7 cellular contexts compared by ENCODE assay signal in the genomic region with DNA sequence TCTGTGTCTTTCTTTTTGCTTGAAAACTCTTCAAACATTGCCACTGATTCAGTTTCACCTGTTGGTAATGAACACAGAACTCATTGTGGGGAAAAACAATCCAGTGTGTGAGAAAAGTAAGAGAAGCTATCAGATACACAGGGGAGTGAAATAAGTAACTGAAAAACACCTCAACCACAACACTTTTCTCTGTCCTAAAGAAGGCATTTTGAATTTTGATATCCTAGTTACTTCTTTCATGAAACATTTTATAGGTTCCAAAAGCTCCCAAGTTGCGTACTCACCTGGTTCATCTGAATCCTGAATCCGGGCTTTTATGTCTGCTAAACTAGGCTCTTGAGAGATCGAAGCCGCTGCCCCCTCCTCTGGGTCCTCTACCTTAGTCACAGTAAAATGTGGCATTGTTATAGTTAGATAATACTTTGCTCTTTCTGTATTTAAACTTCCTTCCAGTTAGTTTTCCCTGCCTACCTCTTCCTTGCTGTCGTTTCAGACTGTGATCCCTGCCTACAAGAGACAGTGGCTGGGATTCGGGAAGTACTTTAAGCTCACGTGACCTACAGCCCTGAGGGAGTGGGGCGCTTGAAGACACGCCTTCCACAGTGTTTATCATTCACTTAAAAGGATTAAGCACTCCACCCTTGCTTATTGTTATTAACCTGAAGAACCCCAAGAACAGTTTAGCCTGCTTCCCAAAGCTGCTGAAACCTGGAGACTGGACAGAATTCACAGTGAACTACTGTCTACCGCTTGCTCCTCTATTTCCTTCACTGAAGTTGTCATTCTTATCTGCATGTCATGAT. TPM values are rescaled to one million over a fixed set of nuclear protein-coding genes. Genes with fewer than 3 reads are reported as not detected.
DNase-seq lines count a peak whose midpoint lies in the region; ATAC-seq, FAIRE-seq and TF ChIP-seq lines count a peak whose summit lies in the region.

No MANE protein-coding gene starts in this region.

- TF ChIP-seq CTCF in endothelial cell of umbilical vein (IDR thresholded peaks at IDR 0.05; ENCODE audit: extremely low read depth in 1 of 2, insufficient read depth in 1 of 2, low read depth in 1 of 2, low read length in 2 of 2) (no peak), upper lobe of left lung (IDR thresholded peaks at IDR 0.05) (no peak)

- FAIRE-seq in endothelial cell of umbilical vein (lab: Jason Lieb, UNC), result peak; percentile 12

- peaks cover 5% of the 10 kb centered on the region for H3K36me3 Mint-ChIP-seq in IgD-negative memory B cell

- dilution Hi-C loops in endothelial cell of umbilical vein (cut with MboI; ENCODE audit: extremely low pct_ligation_motif_present, low sequenced_read_pairs), result no loop called here

- H4K20me1 ChIP-seq in endothelial cell of umbilical vein (replicated peaks; ENCODE audit: control insufficient read depth, extremely low read depth, insufficient read depth, low read length), result no peaks in the 10 kb centered on the region

- peaks cover 42 to 48% (median 43%) of the 10 kb centered on the region in 3 donors for H3K4me1 Mint-ChIP-seq in IgD-negative memory B cell

- TF ChIP-seq POLR2A in endothelial cell of umbilical vein (IDR thresholded peaks at IDR 0.05; ENCODE audit: low read depth, low read length), result no peak
- peak in 3 of 4 donors; percentile 37 to 77 (median 74) for TF ChIP-seq POLR2A in upper lobe of left lung (IDR thresholded peaks at IDR 0.05)

- H3K4me3 ChIP-seq in endothelial cell of umbilical vein (replicated peaks in 1 of 3; ENCODE audit: insufficient read depth in 1 of 3, low read depth in 1 of 3, low read length in 3 of 3) (peak overlapping the region; percentile 55 to 86 (median 65)), mesendoderm (ENCODE audit: low read length) (peak overlapping the region; percentile 18), upper lobe of left lung (peak overlapping the region; percentile 39 to 58 (median 44))

- peak overlapping the region; percentile 89 for H2AFZ ChIP-seq in endothelial cell of umbilical vein (ENCODE audit: low read depth, low read length)

- H4K5ac ChIP-seq in mesendoderm (ENCODE audit: low read length), result no peak overlapping the region

- no peaks in the 10 kb centered on the region for H3K27me3 Mint-ChIP-seq in IgD-negative memory B cell

- no peak overlapping the region for H3K23ac ChIP-seq in mesendoderm (ENCODE audit: low read length)

- H3K9me3 ChIP-seq in ES-I3 (ENCODE audit: control insufficient read depth, insufficient read depth, low read length) (no peaks in the 10 kb centered on the region), endothelial cell of umbilical vein (replicated peaks; ENCODE audit: control insufficient read depth, insufficient read depth, low read length) (no peaks in the 10 kb centered on the region), upper lobe of left lung (no peaks in the 10 kb centered on the region)

- POLR2A ChIA-PET in endothelial cell of umbilical vein (lab: Charles Lee), result no interaction called here

- H3K4me2 ChIP-seq in endothelial cell of umbilical vein (ENCODE audit: insufficient read depth, low read length), result peak overlapping the region; percentile 95
- peak overlapping the region; percentile 58 for H3K4me2 ChIP-seq in mesendoderm (ENCODE audit: low read length)

- H3K9ac ChIP-seq in ES-I3 (ENCODE audit: low read depth, low read length) (peak overlapping the region; percentile 53), endothelial cell of umbilical vein (replicated peaks; ENCODE audit: extremely low read depth, insufficient read depth, low read length) (peak overlapping the region; percentile 70), mesendoderm (ENCODE audit: low read length) (peak overlapping the region; percentile 60)

- no peaks in the 10 kb centered on the region for H3K27me3 ChIP-seq in endothelial cell of umbilical vein (ENCODE audit: control insufficient read depth in 2 of 2, insufficient read depth in 2 of 2, low read length in 2 of 2)
- H3K27me3 ChIP-seq in mesendoderm (ENCODE audit: insufficient read depth, low read length, poor library complexity), result no peaks in the 10 kb centered on the region
- no peaks in the 10 kb centered on the region for H3K27me3 ChIP-seq in upper lobe of left lung

- H2BK120ac ChIP-seq in mesendoderm (ENCODE audit: low read depth, low read length), result no peak overlapping the region

- no peaks in the 10 kb centered on the region for H3K4me1 ChIP-seq in ES-I3 (ENCODE audit: insufficient read depth, low read length)
- peaks cover 12% of the 10 kb centered on the region for H3K4me1 ChIP-seq in endothelial cell of umbilical vein (ENCODE audit: control insufficient read depth, extremely low read depth, insufficient read depth, low read length)
- H3K4me1 ChIP-seq in mesendoderm (ENCODE audit: control insufficient read depth, low read depth, low read length), result no peaks in the 10 kb centered on the region
- peaks cover 16 to 28% (median 18%) of the 10 kb centered on the region in 4 donors for H3K4me1 ChIP-seq in upper lobe of left lung

- H4K8ac ChIP-seq in mesendoderm (ENCODE audit: low read depth, low read length), result no peak overlapping the region

- ATAC-seq in GM21423 (IDR thresholded peaks at IDR 0.05; ENCODE audit: unreplicated experiment) (peak; percentile 70), upper lobe of left lung (ENCODE audit: low FRiP score in 2 of 2) (peak; percentile 93 to 98)

- H3K9me3 Mint-ChIP-seq in IgD-negative memory B cell, result no peaks in the 10 kb centered on the region

- H3K79me1 ChIP-seq in mesendoderm (ENCODE audit: low read length), result no peaks in the 10 kb centered on the region

- H3K79me2 ChIP-seq in endothelial cell of umbilical vein (ENCODE audit: control insufficient read depth, insufficient read depth, low read length) (no peaks in the 10 kb centered on the region), mesendoderm (ENCODE audit: control insufficient read depth, insufficient read depth, low read length) (no peaks in the 10 kb centered on the region)

- no CpG with 5 or more reads among the region's 10 CpGs for WGBS in mesendoderm (ENCODE audit: extremely low coverage, insufficient coverage, low lambda C conversion rate)
- WGBS in upper lobe of left lung, 2 donors, result 3% methylated on average over 10 of the region's 10 CpGs

- no peak overlapping the region for H2BK15ac ChIP-seq in mesendoderm (replicated peaks; ENCODE audit: low read depth)

- intact Hi-C loops in endothelial cell of umbilical vein (cut with micrococcal nuclease), result no loop called here

- H3K56ac ChIP-seq in mesendoderm (ENCODE audit: low read length), result peak overlapping the region; percentile 74

- H2BK5ac ChIP-seq in mesendoderm (ENCODE audit: low read length), result no peak overlapping the region

- H3K18ac ChIP-seq in mesendoderm (ENCODE audit: low read length), result peak overlapping the region; percentile 90

- peak; percentile 27 for DNase-seq in SK-N-DZ (ENCODE audit: low spot score)
- DNase-seq in endothelial cell of umbilical vein (ENCODE audit: low read depth, low spot score), result peak; percentile 78
- peak; percentile 78 for DNase-seq in mesendoderm
- peak in 1 of 2 donors; percentile 89 for DNase-seq in upper lobe of left lung

- no peaks in the 10 kb centered on the region for H3K9me1 ChIP-seq in endothelial cell of umbilical vein (replicated peaks; ENCODE audit: control insufficient read depth, extremely low read depth, insufficient read depth, low read length)

- H3K27ac ChIP-seq in endothelial cell of umbilical vein (ENCODE audit: insufficient read depth, low read depth, low read length), result peak overlapping the region; percentile 13
- no peak overlapping the region for H3K27ac ChIP-seq in mesendoderm (ENCODE audit: low read depth, low read length)
- H3K27ac ChIP-seq in upper lobe of left lung, result peak overlapping the region; percentile 53 to 83 (median 71)

- H3K4me3 Mint-ChIP-seq in IgD-negative memory B cell, result peak overlapping the region; percentile 81 to 97 (median 91)

- H3K36me3 ChIP-seq in ES-I3 (ENCODE audit: insufficient read depth, low read length) (no peaks in the 10 kb centered on the region), endothelial cell of umbilical vein (ENCODE audit: control insufficient read depth in 2 of 2, extremely low read depth in 1 of 2, insufficient read depth in 2 of 2, low read length in 2 of 2) (no peaks in the 10 kb centered on the region), mesendoderm (ENCODE audit: control insufficient read depth, insufficient read depth, low read length) (no peaks in the 10 kb centered on the region), upper lobe of left lung (no peaks in the 10 kb centered on the region)

- H3K4ac ChIP-seq in mesendoderm (ENCODE audit: low read depth, low read length), result no peak overlapping the region

- H3K27ac Mint-ChIP-seq in IgD-negative memory B cell, result peak overlapping the region; percentile 40 to 84 (median 60)

- H2AK5ac ChIP-seq in mesendoderm (ENCODE audit: low read length), result no peak overlapping the region

- no peak for TF ChIP-seq EP300 in upper lobe of left lung (IDR thresholded peaks at IDR 0.05)

- BruUV-seq in endothelial cell of umbilical vein (replicated peaks; lab: Mats Ljungman, UMichigan), result TSS peak; percentile 69

- CTCF ChIA-PET in endothelial cell of umbilical vein (lab: Charles Lee), result interaction anchor here (0.6 to 1.9 kb wide), 10 partner anchors 9 to 217 kb away, joined by 3 to 15 read pairs (median 3); partner anchors contain the start of genes EMC7, LPCAT4, NOP10 and NUTM1

RNA-seq across cellular contexts. Expression of gene SLC12A6, which starts 19.1 kb away (rescaled TPM):
- 8.7 TPM for polyA plus RNA-seq in IgD-negative memory B cell
- 7.1 and 8.0 TPM in 2 replicates for polyA plus RNA-seq in SK-N-DZ (2014; cell fraction: cytosol; rRNA removed)
- polyA plus RNA-seq in SK-N-DZ (2014; cell fraction: nucleus; rRNA removed), result 8.0 and 16.9 TPM in 2 replicates
- 27.1 and 29.4 TPM in 2 replicates for total RNA-seq in endothelial cell of umbilical vein
- 17.6 and 21.4 TPM in 2 replicates for polyA plus RNA-seq in endothelial cell of umbilical vein
- 10.9 and 12.7 TPM in 2 replicates for polyA plus RNA-seq in endothelial cell of umbilical vein (2011; cell fraction: cytosol; rRNA removed)
- 68.8 and 75.0 TPM in 2 replicates for polyA plus RNA-seq in endothelial cell of umbilical vein (2011; cell fraction: nucleus; rRNA removed)
- 12.7 and 15.2 TPM in 2 replicates for polyA plus RNA-seq in endothelial cell of umbilical vein (2012)
- polyA minus RNA-seq in endothelial cell of umbilical vein, result 89.1 and 94.6 TPM in 2 replicates
- 18.1 TPM for polyA minus RNA-seq in endothelial cell of umbilical vein (2011; cell fraction: cytosol; rRNA and poly(A)+ RNA removed)
- polyA minus RNA-seq in endothelial cell of umbilical vein (2011; cell fraction: nucleus; rRNA and poly(A)+ RNA removed), result 73.6 and 106 TPM in 2 replicates
- 4.5 TPM for polyA plus RNA-seq in mesendoderm (2013, experiment 1 of 2)
- polyA plus RNA-seq in mesendoderm (2013, experiment 2 of 2), result 4.4 TPM
- 10 to 100 TPM; 35.3 to 68.1 (median 50.4) TPM for total RNA-seq in upper lobe of left lung

RNA-seq across cellular contexts. Expression of gene NOP10, which starts 24.5 kb away (rescaled TPM):
- polyA plus RNA-seq in IgD-negative memory B cell (350 TPM), endothelial cell of umbilical vein (708 and 710 TPM in 2 replicates)
- 215 and 240 TPM in 2 replicates for polyA plus RNA-seq in SK-N-DZ (2014; cell fraction: cytosol; rRNA removed)
- 185 and 209 TPM in 2 replicates for polyA plus RNA-seq in SK-N-DZ (2014; cell fraction: nucleus; rRNA removed)
- total RNA-seq in endothelial cell of umbilical vein (215 and 225 TPM in 2 replicates), upper lobe of left lung (100 to 1,000 TPM in 3 of 6 donors, 10 to 100 TPM in 3; 75.4 to 177 (median 104) TPM)
- 622 and 785 TPM in 2 replicates for polyA plus RNA-seq in endothelial cell of umbilical vein (2011; cell fraction: cytosol; rRNA removed)
- 193 and 217 TPM in 2 replicates for polyA plus RNA-seq in endothelial cell of umbilical vein (2011; cell fraction: nucleus; rRNA removed)
- 280 and 439 TPM in 2 replicates for polyA plus RNA-seq in endothelial cell of umbilical vein (2012)
- 216 and 233 TPM in 2 replicates for polyA minus RNA-seq in endothelial cell of umbilical vein
- 102 TPM for polyA minus RNA-seq in endothelial cell of umbilical vein (2011; cell fraction: cytosol; rRNA and poly(A)+ RNA removed)
- polyA minus RNA-seq in endothelial cell of umbilical vein (2011; cell fraction: nucleus; rRNA and poly(A)+ RNA removed), result 29.0 and 45.2 TPM in 2 replicates
- 546 TPM for polyA plus RNA-seq in mesendoderm (2013, experiment 1 of 2)
- 590 TPM for polyA plus RNA-seq in mesendoderm (2013, experiment 2 of 2)

RNA-seq across cellular contexts. Expression of gene NUTM1, which starts 24.6 kb away (rescaled TPM):
- not detected for polyA plus RNA-seq in IgD-negative memory B cell
- 0.03 TPM in 1 of 2 replicates, not detected in the other for polyA plus RNA-seq in SK-N-DZ (2014; cell fraction: cytosol; rRNA removed)
- polyA plus RNA-seq in SK-N-DZ (2014; cell fraction: nucleus; rRNA removed), result 0.12 TPM in 1 of 2 replicates, not detected in the other
- total RNA-seq in endothelial cell of umbilical vein, result not detected in 2 replicates
- polyA plus RNA-seq in endothelial cell of umbilical vein, result not detected in 2 replicates
- not detected in 2 replicates for polyA plus RNA-seq in endothelial cell of umbilical vein (2011; cell fraction: cytosol; rRNA removed)
- not detected in 2 replicates for polyA plus RNA-seq in endothelial cell of umbilical vein (2011; cell fraction: nucleus; rRNA removed)
- polyA plus RNA-seq in endothelial cell of umbilical vein (2012), result not detected in 2 replicates
- not detected in 2 replicates for polyA minus RNA-seq in endothelial cell of umbilical vein
- polyA minus RNA-seq in endothelial cell of umbilical vein (2011; cell fraction: cytosol; rRNA and poly(A)+ RNA removed), result not detected
- polyA minus RNA-seq in endothelial cell of umbilical vein (2011; cell fraction: nucleus; rRNA and poly(A)+ RNA removed), result not detected in 2 replicates
- polyA plus RNA-seq in mesendoderm (2013, experiment 1 of 2), result 0.56 TPM
- polyA plus RNA-seq in mesendoderm (2013, experiment 2 of 2), result 0.53 TPM
- not detected for total RNA-seq in upper lobe of left lung

RNA-seq across cellular contexts. Expression of gene LPCAT4, which starts 48.5 kb away (rescaled TPM):
- polyA plus RNA-seq in IgD-negative memory B cell, result 8.5 TPM
- 28.8 and 32.0 TPM in 2 replicates for polyA plus RNA-seq in SK-N-DZ (2014; cell fraction: cytosol; rRNA removed)
- 253 TPM in 2 replicates for polyA plus RNA-seq in SK-N-DZ (2014; cell fraction: nucleus; rRNA removed)
- 44.0 and 49.3 TPM in 2 replicates for total RNA-seq in endothelial cell of umbilical vein
- polyA plus RNA-seq in endothelial cell of umbilical vein, result 51.3 and 69.2 TPM in 2 replicates
- polyA plus RNA-seq in endothelial cell of umbilical vein (2011; cell fraction: cytosol; rRNA removed), result 39.7 and 42.6 TPM in 2 replicates
- polyA plus RNA-seq in endothelial cell of umbilical vein (2011; cell fraction: nucleus; rRNA removed), result 132 and 154 TPM in 2 replicates
- polyA plus RNA-seq in endothelial cell of umbilical vein (2012), result 26.3 and 27.1 TPM in 2 replicates
- 21.6 and 32.4 TPM in 2 replicates for polyA minus RNA-seq in endothelial cell of umbilical vein
- 20.3 TPM for polyA minus RNA-seq in endothelial cell of umbilical vein (2011; cell fraction: cytosol; rRNA and poly(A)+ RNA removed)
- polyA minus RNA-seq in endothelial cell of umbilical vein (2011; cell fraction: nucleus; rRNA and poly(A)+ RNA removed), result 17.9 and 22.1 TPM in 2 replicates
- 24.7 TPM for polyA plus RNA-seq in mesendoderm (2013, experiment 1 of 2)
- polyA plus RNA-seq in mesendoderm (2013, experiment 2 of 2), result 25.1 TPM
- total RNA-seq in upper lobe of left lung, result 10 to 100 TPM; 16.3 to 39.0 (median 23.9) TPM
